ENCODE assay signal across 8 cellular contexts in genomic region chr3:143445118-143445517, GRCh38.
DNase-seq lines count a peak whose midpoint lies in the region; ATAC-seq, FAIRE-seq and TF ChIP-seq lines count a peak whose summit lies in the region.

No MANE protein-coding gene starts in this region.

- H3K36me3 ChIP-seq in brain microvascular endothelial cell (replicated peaks), result no peaks in the 10 kb centered on the region

- intact Hi-C loops in Calu3 (cut with micrococcal nuclease; ENCODE audit: unreplicated experiment), result loop anchor here (2.0 kb wide), 1 partner anchor 20 kb away; no protein-coding TSS in a partner anchor
- intact Hi-C loops in posterior cingulate gyrus (cut with DNase I), result no loop called here

- in situ Hi-C loops in brain microvascular endothelial cell (cut with HindIII; ENCODE audit: low pct_ligation_motif_present, low sequenced_read_pairs), result no loop called here

- H3K9me3 Mint-ChIP-seq in Calu3 (ENCODE audit: low read depth, unreplicated experiment), result no peaks in the 10 kb centered on the region

- no peak overlapping the region for H3K27ac ChIP-seq in brain microvascular endothelial cell

- peaks cover 20% of the 10 kb centered on the region for H3K36me3 Mint-ChIP-seq in Calu3 (ENCODE audit: insufficient read depth, unreplicated experiment)

- no peaks in the 10 kb centered on the region for H3K27me3 Mint-ChIP-seq in Calu3 (ENCODE audit: unreplicated experiment)

- peaks cover 37% of the 10 kb centered on the region for H3K4me1 Mint-ChIP-seq in Calu3 (ENCODE audit: low read depth, unreplicated experiment)

- H3K27me3 ChIP-seq in brain microvascular endothelial cell (replicated peaks), result no peaks in the 10 kb centered on the region

- no TSS peak for BruUV-seq in Calu3 (replicated peaks; lab: Mats Ljungman, UMichigan)

- no peak overlapping the region for H3K4me3 ChIP-seq in brain microvascular endothelial cell (ENCODE audit: low read depth, low read length)

- CTCF ChIA-PET in Calu3 (lab: Charles Lee), result interaction anchor here (1.2 kb wide), 1 partner anchor 35 kb away, joined by 3 read pairs; no protein-coding TSS in a partner anchor

- TF ChIP-seq CTCF in Calu3 (IDR thresholded peaks at IDR 0.05; ENCODE audit: unreplicated experiment) (no peak), brain microvascular endothelial cell (IDR thresholded peaks at IDR 0.05; ENCODE audit: low read depth, low read length, missing control alignments) (no peak)

- peak; percentile 78 for FAIRE-seq in GM19239 (lab: Jason Lieb, UNC)

- ATAC-seq in HG03095 (IDR thresholded peaks at IDR 0.05; ENCODE audit: unreplicated experiment), result peak; percentile 69

- DNase-seq in Calu3, result no peak
- DNase-seq in GM19239 (ENCODE audit: insufficient read length, low spot score), result no peak
- DNase-seq in brain microvascular endothelial cell, result peak; percentile 23
- DNase-seq in posterior cingulate gyrus, result no peak
- DNase-seq in dedifferentiated amniotic fluid mesenchymal stem cell (ENCODE audit: extremely low spot score), result no peak
- DNase-seq in NCI-H774 (lab: John Stamatoyannopoulos, UW), result no peak
- no peak for DNase-seq in pons (ENCODE audit: low spot score)

- peak overlapping the region; percentile 39 for H3K4me3 Mint-ChIP-seq in Calu3 (ENCODE audit: low read depth, unreplicated experiment)

- peak overlapping the region; percentile 95 for H3K27ac Mint-ChIP-seq in Calu3 (ENCODE audit: unreplicated experiment)
